ENCODE assay signal across 8 cellular contexts in the genomic region with DNA sequence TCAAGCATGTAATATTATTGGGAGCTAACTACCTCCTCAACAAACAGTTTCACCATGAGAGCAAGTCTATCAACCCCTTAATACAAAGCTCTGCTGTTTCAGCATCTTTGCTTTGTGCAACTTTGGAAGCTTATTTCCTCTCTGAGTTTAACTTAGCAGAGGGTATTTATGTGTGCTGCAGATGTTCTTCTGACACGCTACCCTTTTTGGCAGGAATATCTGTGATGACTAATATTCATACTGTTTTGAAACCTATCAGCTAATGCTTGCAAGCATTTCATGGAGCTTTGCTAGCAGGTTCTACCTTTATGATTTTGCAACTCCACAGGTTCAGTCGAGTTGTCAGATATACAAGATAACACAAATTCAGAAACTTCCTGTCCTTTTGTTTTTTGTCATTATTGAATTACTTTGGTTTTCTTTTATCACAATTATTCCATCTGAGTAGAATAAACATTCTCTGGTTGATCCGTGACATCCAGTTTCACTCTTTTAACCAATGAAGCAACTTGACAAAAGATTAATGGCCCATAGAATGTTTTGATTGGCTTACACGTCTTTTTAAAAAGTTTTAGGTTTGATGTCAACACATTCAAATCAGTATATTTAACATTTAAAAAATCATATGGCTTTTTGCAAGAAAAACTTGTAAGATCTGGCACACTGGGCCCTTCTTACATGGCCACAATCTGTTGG. TPM values are rescaled to one million over a fixed set of nuclear protein-coding genes. Genes with fewer than 3 reads are reported as not detected.
DNase-seq lines count a peak whose midpoint lies in the region; ATAC-seq, FAIRE-seq and TF ChIP-seq lines count a peak whose summit lies in the region.

No MANE protein-coding gene starts in this region.

- H3K27me3 ChIP-seq in bronchial epithelial cell (ENCODE audit: control insufficient read depth, insufficient read depth, low read length), result no peaks in the 10 kb centered on the region
- H3K27me3 ChIP-seq in SJCRH30, result no peaks in the 10 kb centered on the region

- peak; percentile 42 for ATAC-seq in GM19043 (IDR thresholded peaks at IDR 0.05; ENCODE audit: low read depth, unreplicated experiment)
- peak; percentile 36 for ATAC-seq in HG03139 (IDR thresholded peaks at IDR 0.05; ENCODE audit: unreplicated experiment)
- peak; percentile 77 for ATAC-seq in sciatic nerve

- no peak for TF ChIP-seq CTCF in bronchial epithelial cell (IDR thresholded peaks at IDR 0.05; ENCODE audit: insufficient read depth, low read length, severe bottlenecking)

- no peaks in the 10 kb centered on the region; the same call in 1 of the 2 replicates for H3K9me3 ChIP-seq in SJCRH30 (replicated peaks)

- FAIRE-seq in bronchial epithelial cell (lab: Jason Lieb, UNC), result no peak

- DNase-seq in bronchial epithelial cell (ENCODE audit: low read depth), result peak; percentile 95
- no peak for DNase-seq in sciatic nerve (ENCODE audit: low spot score)
- DNase-seq in SJCRH30, result no peak
- DNase-seq in NCI-H1930 (lab: John Stamatoyannopoulos, UW), result no peak
- no peak for DNase-seq in NCI-H2081 treated with DMSO at 0.1 percent for 48 hours (lab: John Stamatoyannopoulos, UW)
- no peak for DNase-seq in NCI-H526 (lab: John Stamatoyannopoulos, UW)

- no peaks in the 10 kb centered on the region; the same call in none of the 2 replicates for H3K4me1 ChIP-seq in SJCRH30

- no peak overlapping the region for H3K27ac ChIP-seq in SJCRH30

- no peaks in the 10 kb centered on the region for H3K36me3 ChIP-seq in bronchial epithelial cell (ENCODE audit: control insufficient read depth, insufficient read depth, low read length)
- no peaks in the 10 kb centered on the region for H3K36me3 ChIP-seq in SJCRH30

- H3K4me3 ChIP-seq in bronchial epithelial cell (ENCODE audit: low read depth, low read length), result no peak overlapping the region
- no peak overlapping the region for H3K4me3 ChIP-seq in SJCRH30

- intact Hi-C loops in sciatic nerve (cut with DNase I), result no loop called here

RNA-seq across cellular contexts. Expression of gene SLC9A9, which starts 1.7 kb away (rescaled TPM):
- total RNA-seq in bronchial epithelial cell (1.3 and 1.4 TPM in 2 replicates), sciatic nerve (16.0 TPM)
- total RNA-seq in SJCRH30 (2014; rRNA removed; shearing (Covaris generic)), result 0.94 and 1.4 TPM in 2 replicates
